In the genomic region with DNA sequence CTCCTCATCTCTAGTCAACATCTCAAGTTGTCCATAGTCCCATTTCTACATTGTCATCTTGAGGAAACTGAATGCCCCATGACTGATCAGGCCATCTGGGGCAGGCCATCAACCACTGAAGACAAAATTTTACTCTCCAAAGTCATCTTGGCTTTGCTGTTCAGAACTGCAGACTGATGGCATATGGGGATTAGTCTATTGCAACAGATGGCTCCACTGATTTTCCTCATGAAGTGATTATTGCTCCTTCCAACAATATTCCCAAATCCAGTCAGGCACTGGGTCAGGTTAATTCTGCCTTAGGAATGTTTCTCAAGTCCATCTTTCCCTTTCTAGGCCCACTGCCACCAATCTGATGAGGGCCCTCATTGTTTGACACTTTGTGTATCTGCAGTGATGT, we compare ENCODE assay signal across 24 cellular contexts.
"Had no signal": no experiment of that assay in that cellular context is flagged by ENCODE, and none has a peak within 500 bp of the region (broad histone marks: within the 10 kb centered on the region; RNA-seq: fewer than 3 reads in every experiment).

No MANE protein-coding gene starts in this region.

- H3K4me3 ChIP-seq: coronary artery, esophagus squamous epithelium, heart right ventricle, left lung, mucosa of descending colon, right atrium auricular region, smooth muscle cell, stomach, tibial artery had no signal

- H3K4me1 ChIP-seq: esophagus squamous epithelium, left lung, parathyroid adenoma, right atrium auricular region, tibial artery had no signal

- H3K27me3 ChIP-seq: esophagus squamous epithelium, heart right ventricle, left lung, right atrium auricular region, stomach, tibial artery had no signal

- DNase-seq: effector memory CD8-positive, alpha-beta T cell; esophagus squamous epithelium; foreskin melanocyte; glutamatergic neuron; heart right ventricle; hippocampal formation; left cardiac atrium; left lung; mesenchymal stem cell; mucosa of descending colon; naive B cell; stimulated activated CD4-positive, alpha-beta T cell treated with anti-CD3 and anti-CD28 coated beads, Interleukin-12 subunit alpha, Interleukin-12 subunit beta, amount 100 ng/mL, for 4 hours; stimulated activated CD4-positive, alpha-beta T cell treated with anti-CD3 and anti-CD28 coated beads, Interleukin-1b, Interleukin-23, amount 100 ng/mL, for 48 hours; stimulated activated CD4-positive, alpha-beta T cell treated with anti-CD3 and anti-CD28 coated beads, Interleukin-4, amount 100 ng/mL, for 1 hour; stimulated activated CD8-positive, alpha-beta memory T cell treated with anti-CD3 and anti-CD28 coated beads, Interleukin-4, amount 100 ng/mL, for 48 hours; stimulated activated naive CD4-positive, alpha-beta T cell treated with Interleukin-2 at 50 U/mL for 16 hours; stomach; tibial artery had no signal

- H3K27ac ChIP-seq: coronary artery, esophagus squamous epithelium, heart right ventricle, left lung, parathyroid adenoma, right atrium auricular region, stomach, tibial artery had no signal

- H3K9me3 ChIP-seq: esophagus squamous epithelium, heart right ventricle, left lung, mucosa of descending colon, right atrium auricular region, stomach, tibial artery had no signal

- FAIRE-seq: endometrium, islet of Langerhans had no signal

- H3K36me3 ChIP-seq: esophagus squamous epithelium, heart right ventricle, left lung, right atrium auricular region, stomach, tibial artery had no signal
